Comparison of ENCODE assay signal across 22 cellular contexts in genomic region chr7:54115028-54115763, GRCh38.
DNase-seq lines count a peak whose midpoint lies in the region; ATAC-seq, FAIRE-seq and TF ChIP-seq lines count a peak whose summit lies in the region.
"Had no signal": no experiment of that assay in that cellular context is flagged by ENCODE, and none has a peak within 500 bp of the region (broad histone marks: within the 10 kb centered on the region; RNA-seq: fewer than 3 reads in every experiment).

No MANE protein-coding gene starts in this region.

- under 1% methylated on average over 9 of the region's 9 CpGs for WGBS in K562 (ENCODE audit: insufficient coverage, low coverage, missing lambda C conversion rate)
- WGBS in neuronal stem cell (ENCODE audit: extremely low coverage in 2 of 2, insufficient read length in 2 of 2, insufficient replicate concordance in 1 of 2), 2 donors, result no CpG with 5 or more reads among the region's 9 CpGs

- H3K27ac ChIP-seq in K562 (ENCODE audit: extremely low read depth, low read depth, low read length) (no peak overlapping the region), neuronal stem cell (replicated peaks; ENCODE audit: low read length) (no peak overlapping the region)
- H3K27ac ChIP-seq: 22Rv1; A549; BLaER1 treated with 17β-estradiol and CSF1 and Interleukin-3, amounts not matched to agents 10 nM and 100 nM; C4-2B had no signal

- H2AK5ac ChIP-seq in neuronal stem cell (ENCODE audit: low read depth, low read length), result no peak overlapping the region

- no peak overlapping the region for H3K9ac ChIP-seq in K562 (ENCODE audit: insufficient read depth in 1 of 2, low read depth in 2 of 2, low read length in 2 of 2)
- no peak overlapping the region for H3K9ac ChIP-seq in neuronal stem cell (ENCODE audit: low read depth, low read length, poor library complexity)
- H3K9ac ChIP-seq: BLaER1 treated with 17β-estradiol and CSF1 and Interleukin-3, amounts not matched to agents 10 nM and 100 nM had no signal

- no peak overlapping the region for H3K27ac Mint-ChIP-seq in mesothelial cell of epicardium
- H3K27ac Mint-ChIP-seq: B cell; CD4-positive, alpha-beta T cell; CD8-positive, alpha-beta T cell had no signal

- no peaks in the 10 kb centered on the region for H3K79me2 ChIP-seq in K562 (ENCODE audit: control insufficient read depth, insufficient read depth, low read length)

- no peak overlapping the region for H2BK12ac ChIP-seq in neuronal stem cell (ENCODE audit: low read length)

- H3K27me3 ChIP-seq in K562 (ENCODE audit: control insufficient read depth in 2 of 2, insufficient read depth in 2 of 2, low read length in 2 of 2), result no peaks in the 10 kb centered on the region
- no peaks in the 10 kb centered on the region for H3K27me3 ChIP-seq in neuronal stem cell (ENCODE audit: control insufficient read depth in 3 of 3, insufficient read depth in 3 of 3, low read depth in 1 of 3, low read length in 3 of 3)
- H3K27me3 ChIP-seq: BLaER1 treated with 17β-estradiol and CSF1 and Interleukin-3, amounts not matched to agents 10 nM and 100 nM had no signal

- no peak overlapping the region for H4K8ac ChIP-seq in neuronal stem cell (ENCODE audit: low read depth, low read length)

- POLR2A ChIA-PET in K562 (lab: Yijun Ruan, JAX), result no interaction called here

- TF ChIP-seq CTCF in K562 (IDR thresholded peaks at IDR 0.05 in 2 of 3, conservative IDR thresholded peaks at IDR 0.05 in 1 of 3; ENCODE audit: insufficient read depth in 2 of 3, low read depth in 1 of 3, low read length in 3 of 3), result no peak
- no peak for TF ChIP-seq CTCF in mesothelial cell of epicardium (IDR thresholded peaks at IDR 0.05; ENCODE audit: unreplicated experiment)
- TF ChIP-seq CTCF in GM20000 (IDR thresholded peaks at IDR 0.05; ENCODE audit: extremely low read depth, missing control alignments), result no peak

- intact Hi-C loops in K562 (cut with micrococcal nuclease) (no loop called here), left colon (cut with DNase I, micrococcal nuclease) (no loop called here)

- no peak overlapping the region for H3K4ac ChIP-seq in neuronal stem cell (ENCODE audit: low read length)

- no peak overlapping the region for H2BK120ac ChIP-seq in neuronal stem cell (ENCODE audit: low read depth, low read length)

- H3K4me1 ChIP-seq in K562 (replicated peaks in 1 of 2; ENCODE audit: control insufficient read depth in 2 of 2, insufficient read depth in 2 of 2, low read length in 2 of 2) (no peaks in the 10 kb centered on the region), neuronal stem cell (ENCODE audit: control insufficient read depth in 2 of 2, insufficient read depth in 1 of 2, low read depth in 1 of 2, low read length in 2 of 2) (peaks cover 0 to 6% of the 10 kb centered on the region in 2 donors)
- H3K4me1 ChIP-seq: A549, Caco-2 had no signal

- no peak overlapping the region for H3K23ac ChIP-seq in neuronal stem cell (ENCODE audit: low read depth, low read length, poor library complexity)

- no peaks in the 10 kb centered on the region for H3K9me1 ChIP-seq in K562 (ENCODE audit: control insufficient read depth, insufficient read depth, low read length)

- no peak overlapping the region for H3K18ac ChIP-seq in neuronal stem cell (ENCODE audit: low read length)

- H3K4me1 Mint-ChIP-seq in mesothelial cell of epicardium, result no peaks in the 10 kb centered on the region
- H3K4me1 Mint-ChIP-seq: B cell had no signal

- H2AFZ ChIP-seq in K562 (ENCODE audit: low read depth, low read length), result no peak overlapping the region
- no peak overlapping the region for H2AFZ ChIP-seq in neuronal stem cell (ENCODE audit: low read length)

- H3K9me3 ChIP-seq in K562 (replicated peaks; ENCODE audit: control insufficient read depth, insufficient read depth, low read depth, low read length) (no peaks in the 10 kb centered on the region), neuronal stem cell (replicated peaks in 1 of 2; ENCODE audit: control insufficient read depth in 2 of 2, insufficient read depth in 1 of 2, low read depth in 1 of 2, low read length in 2 of 2) (no peaks in the 10 kb centered on the region)
- H3K9me3 ChIP-seq: A549, Caco-2 had no signal

- H3K4me3 ChIP-seq in K562 (no peak overlapping the region), neuronal stem cell (ENCODE audit: low read length in 2 of 2) (no peak overlapping the region)
- H3K4me3 ChIP-seq: A549; BLaER1 treated with 17β-estradiol and CSF1 and Interleukin-3, amounts not matched to agents 10 nM and 100 nM had no signal

- CTCF ChIA-PET in K562 (lab: Yijun Ruan, JAX; ENCODE audit: low intra/inter-chr PET ratio), result no interaction called here

- no peak overlapping the region for H3K4me3 Mint-ChIP-seq in mesothelial cell of epicardium
- H3K4me3 Mint-ChIP-seq: B cell; CD4-positive, alpha-beta T cell; CD8-positive, alpha-beta T cell had no signal

- H3K36me3 Mint-ChIP-seq in mesothelial cell of epicardium, result no peaks in the 10 kb centered on the region
- H3K36me3 Mint-ChIP-seq: CD8-positive, alpha-beta T cell had no signal

- H3K14ac ChIP-seq in neuronal stem cell (ENCODE audit: low read length), result peak overlapping the region; percentile 67

- BruUV-seq in K562 (replicated peaks; lab: Mats Ljungman, UMichigan), result no TSS peak

- H2BK5ac ChIP-seq in neuronal stem cell (ENCODE audit: low read length), result no peak overlapping the region

- H3K27me3 Mint-ChIP-seq in mesothelial cell of epicardium (ENCODE audit: low read depth), result peaks cover 1% of the 10 kb centered on the region
- H3K27me3 Mint-ChIP-seq: B cell; CD4-positive, alpha-beta T cell had no signal

- no peak for DNase-seq in K562 (ENCODE audit: extremely low read depth in 1 of 4, low spot score in 3 of 4)
- no peak for DNase-seq in left colon
- DNase-seq in neuronal stem cell (ENCODE audit: low spot score), result no peak
- no peak for DNase-seq in mesothelial cell of epicardium (ENCODE audit: low spot score in 2 of 2, unreplicated experiment in 2 of 2)
- no peak for DNase-seq in GM20000 (ENCODE audit: low spot score)
- DNase-seq: AML-193; Caco-2; Calu3; CD4-positive, alpha-beta T cell; CD8-positive, alpha-beta T cell; DMS79 treated with DMSO at 0.1 percent for 48 hours; GF-D8 had no signal

- H3K9me3 Mint-ChIP-seq in mesothelial cell of epicardium, result no peaks in the 10 kb centered on the region

- in situ Hi-C loops in K562 (cut with MboI), result no loop called here

- H3K79me1 ChIP-seq in neuronal stem cell (ENCODE audit: low read depth, low read length), result no peaks in the 10 kb centered on the region

- no peak overlapping the region for H2BK15ac ChIP-seq in neuronal stem cell (ENCODE audit: low read length)

- TF ChIP-seq EP300 in K562 (IDR thresholded peaks at IDR 0.05; ENCODE audit: low read length), result no peak

- no peaks in the 10 kb centered on the region for H4K20me1 ChIP-seq in K562 (replicated peaks; ENCODE audit: control insufficient read depth, insufficient read depth, low read length)
- H4K20me1 ChIP-seq: BLaER1 treated with 17β-estradiol and CSF1 and Interleukin-3, amounts not matched to agents 10 nM and 100 nM had no signal

- no peak for TF ChIP-seq POLR2A in K562 (conservative IDR thresholded peaks at IDR 0.05)

- no peak for FAIRE-seq in K562 (lab: Jason Lieb, UNC)
- FAIRE-seq: A549, D721Med, G401.6, GM12891, GM19239 had no signal

- no peak overlapping the region for H4K91ac ChIP-seq in neuronal stem cell (ENCODE audit: low read depth, low read length, poor library complexity)

- H3K36me3 ChIP-seq in K562 (ENCODE audit: control insufficient read depth, insufficient read depth, low read length), result no peaks in the 10 kb centered on the region
- H3K36me3 ChIP-seq in neuronal stem cell (replicated peaks in 1 of 2; ENCODE audit: control insufficient read depth in 2 of 2, insufficient read depth in 2 of 2, low read length in 2 of 2), result no peaks in the 10 kb centered on the region
- H3K36me3 ChIP-seq: BLaER1 treated with 17β-estradiol and CSF1 and Interleukin-3, amounts not matched to agents 10 nM and 100 nM had no signal

- ATAC-seq in K562 (no peak), left colon (peak; percentile 63), HG02973 (IDR thresholded peaks at IDR 0.05; ENCODE audit: unreplicated experiment) (no peak)
- ATAC-seq: A549; CD8-positive, alpha-beta T cell had no signal

- H3K4me2 ChIP-seq in K562 (ENCODE audit: insufficient read depth, low read length) (no peak overlapping the region), neuronal stem cell (ENCODE audit: insufficient read depth, low read length, poor library complexity, severe bottlenecking) (no peak overlapping the region)
- H3K4me2 ChIP-seq: A549 had no signal

- no peak for TF ChIP-seq RAD21 in K562 (CRISPR knock-in tag; conservative IDR thresholded peaks at IDR 0.05 in 1 of 2, IDR thresholded peaks at IDR 0.05 in 1 of 2)

TF ChIP-seq in K562, 482 proteins besides CTCF, POLR2A, EP300 and RAD21:
- TF ChIP-seq ZNF384 (IDR thresholded peaks at IDR 0.05; ENCODE audit: low read depth, low read length), result no peak
- TF ChIP-seq, protein P1, sequence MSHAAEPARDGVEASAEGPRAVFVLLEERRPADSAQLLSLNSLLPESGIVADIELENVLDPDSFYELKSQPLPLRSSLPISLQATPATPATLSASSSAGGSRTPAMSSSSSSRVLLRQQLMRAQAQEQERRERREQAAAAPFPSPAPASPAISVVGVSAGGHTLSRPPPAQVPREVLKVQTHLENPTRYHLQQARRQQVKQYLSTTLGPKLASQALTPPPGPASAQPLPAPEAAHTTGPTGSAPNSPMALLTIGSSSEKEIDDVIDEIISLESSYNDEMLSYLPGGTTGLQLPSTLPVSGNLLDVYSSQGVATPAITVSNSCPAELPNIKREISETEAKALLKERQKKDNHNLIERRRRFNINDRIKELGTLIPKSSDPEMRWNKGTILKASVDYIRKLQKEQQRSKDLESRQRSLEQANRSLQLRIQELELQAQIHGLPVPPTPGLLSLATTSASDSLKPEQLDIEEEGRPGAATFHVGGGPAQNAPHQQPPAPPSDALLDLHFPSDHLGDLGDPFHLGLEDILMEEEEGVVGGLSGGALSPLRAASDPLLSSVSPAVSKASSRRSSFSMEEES (CRISPR knock-in tag; IDR thresholded peaks at IDR 0.05), result peak; percentile 42
